Comparison of ENCODE assay signal across 9 cellular contexts in the genomic region with DNA sequence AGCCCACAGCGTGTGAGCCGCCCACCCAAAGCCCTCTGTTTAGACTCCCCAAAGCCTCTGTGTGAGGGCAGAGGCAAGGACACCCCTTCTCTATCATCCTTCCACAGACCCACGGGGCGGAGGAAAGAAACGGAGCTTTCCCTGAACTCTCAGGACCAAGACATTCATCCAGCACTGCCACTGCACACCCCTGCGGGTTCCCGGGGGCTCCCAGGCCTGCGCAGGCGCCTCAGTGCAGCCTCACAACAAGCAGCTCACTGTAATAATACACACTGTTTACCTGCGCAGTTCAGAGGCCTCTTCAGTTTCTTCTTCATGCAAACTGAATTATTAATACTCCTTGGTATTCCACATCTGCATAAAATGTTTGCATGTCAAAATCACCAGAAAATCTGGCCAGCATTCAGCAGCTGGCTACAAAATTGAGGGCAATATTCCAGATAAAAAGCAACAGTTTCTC. TPM values are rescaled to one million over a fixed set of nuclear protein-coding genes. Genes with fewer than 3 reads are reported as not detected.
DNase-seq lines count a peak whose midpoint lies in the region; ATAC-seq and TF ChIP-seq lines count a peak whose summit lies in the region.
"Had no signal": no experiment of that assay in that cellular context is flagged by ENCODE, and none has a peak within 500 bp of the region (broad histone marks: within the 10 kb centered on the region; RNA-seq: fewer than 3 reads in every experiment).

No MANE protein-coding gene starts in this region.

- H3F3A ChIP-seq in SK-N-SH (replicated peaks; ENCODE audit: insufficient read depth): peaks cover 11% of the 10 kb centered on the region

- no peak overlapping the region for H3K4me2 ChIP-seq in SK-N-SH

- peaks cover 12 to 27% of the 10 kb centered on the region in 2 donors for H3K4me1 ChIP-seq in duodenal mucosa (ENCODE audit: control insufficient read depth in 1 of 2, insufficient read depth in 2 of 2, low read length in 2 of 2)
- peaks cover 31% of the 10 kb centered on the region for H3K4me1 ChIP-seq in lower lobe of right lung
- peaks cover 0 to 31% (median 7%) of the 10 kb centered on the region in 4 donors for H3K4me1 ChIP-seq in tibial nerve
- peaks cover 24% of the 10 kb centered on the region in 2 experiments for H3K4me1 ChIP-seq in SK-N-SH (ENCODE audit: control insufficient read depth in 1 of 2, insufficient read depth in 2 of 2, low read depth in 1 of 2, low read length in 1 of 2)

- peak; percentile 26 to 59 for ATAC-seq in lower lobe of right lung
- no peak for ATAC-seq in HG03342 (IDR thresholded peaks at IDR 0.05; ENCODE audit: unreplicated experiment)
- no peak for ATAC-seq in GM21786 (IDR thresholded peaks at IDR 0.05; ENCODE audit: unreplicated experiment)

- no peak for TF ChIP-seq POLR2A in tibial nerve (IDR thresholded peaks at IDR 0.05)

- H3K4me3 Mint-ChIP-seq in HFFc6: peak overlapping the region; percentile 79
- H3K4me3 Mint-ChIP-seq: activated naive CD4-positive, alpha-beta T cell treated with anti-CD3 and anti-CD28 coated beads, Interleukin-2, amount 50 U/mL, for 24 hours had no signal

- DNase-seq in HFFc6 (no peak), lower lobe of right lung (no peak), tibial nerve (ENCODE audit: low spot score in 2 of 2) (no peak), NCI-H82 (lab: John Stamatoyannopoulos, UW) (no peak), SK-N-SH (no peak)

- H3K4me3 ChIP-seq in duodenal mucosa (ENCODE audit: low read depth in 1 of 2, low read length in 2 of 2) (peak overlapping the region; percentile 61 to 64), lower lobe of right lung (peak overlapping the region; percentile 39), tibial nerve (peak overlapping the region; percentile 18 to 45 (median 28)), SK-N-SH (ENCODE audit: low read depth in 2 of 2, low read length in 1 of 2) (no peak overlapping the region)

- H3K79me2 ChIP-seq in SK-N-SH (ENCODE audit: insufficient read depth): peaks cover 13% of the 10 kb centered on the region; the same call in 1 of the 2 replicates

- CTCF ChIA-PET in SK-N-SH (lab: Yijun Ruan, JAX): interaction anchor here (0.7 to 1.6 kb wide), 4 partner anchors 9 to 79 kb away, joined by 4 to 7 read pairs (median 4); no protein-coding TSS in a partner anchor

- H3K27me3 ChIP-seq in duodenal mucosa (ENCODE audit: control insufficient read depth in 1 of 2, insufficient read depth in 2 of 2, low read length in 2 of 2) (no peaks in the 10 kb centered on the region), lower lobe of right lung (ENCODE audit: low read depth) (no peaks in the 10 kb centered on the region), tibial nerve (no peaks in the 10 kb centered on the region), SK-N-SH (ENCODE audit: insufficient read depth) (no peaks in the 10 kb centered on the region)

- no peak for TF ChIP-seq RAD21 in SK-N-SH (IDR thresholded peaks at IDR 0.05; ENCODE audit: low read length)

- peak overlapping the region; percentile 73 for H3K27ac Mint-ChIP-seq in HFFc6
- H3K27ac Mint-ChIP-seq: activated naive CD4-positive, alpha-beta T cell treated with anti-CD3 and anti-CD28 coated beads, Interleukin-2, amount 50 U/mL, for 24 hours had no signal

- H3K27ac ChIP-seq in duodenal mucosa (ENCODE audit: low read depth, low read length): no peak overlapping the region
- peak overlapping the region; percentile 39 for H3K27ac ChIP-seq in lower lobe of right lung
- peak overlapping the region in 1 of 4 donors; percentile 31 for H3K27ac ChIP-seq in tibial nerve
- no peak overlapping the region; a peak in 1 of 4 replicates for H3K27ac ChIP-seq in SK-N-SH (ENCODE audit: low read depth in 2 of 2, low read length in 1 of 2)

- H3K9me3 ChIP-seq in duodenal mucosa (ENCODE audit: control insufficient read depth in 1 of 2, low read length in 2 of 2): no peaks in the 10 kb centered on the region
- no peaks in the 10 kb centered on the region for H3K9me3 ChIP-seq in lower lobe of right lung
- no peaks in the 10 kb centered on the region for H3K9me3 ChIP-seq in tibial nerve
- no peaks in the 10 kb centered on the region for H3K9me3 ChIP-seq in SK-N-SH

- H3K36me3 Mint-ChIP-seq in HFFc6 (ENCODE audit: low read depth): no peaks in the 10 kb centered on the region
- H3K36me3 Mint-ChIP-seq: activated naive CD4-positive, alpha-beta T cell treated with anti-CD3 and anti-CD28 coated beads, Interleukin-2, amount 50 U/mL, for 24 hours had no signal

- POLR2A ChIA-PET in SK-N-SH (lab: Yijun Ruan, JAX): interaction anchor here (0.6 kb wide), 1 partner anchor 12 kb away, joined by 3 read pairs; no protein-coding TSS in a partner anchor

- H3K9ac ChIP-seq in duodenal mucosa (ENCODE audit: low read depth in 1 of 2, low read length in 2 of 2) (peak overlapping the region in 1 of 2 donors; percentile 19), SK-N-SH (no peak overlapping the region)

- WGBS in tibial nerve, 2 donors: 28 to 36% methylated on average over 10 of the region's 10 CpGs
- 92% methylated on average over 8 of the region's 10 CpGs for WGBS in SK-N-SH (ENCODE audit: low lambda C conversion rate)

- no peaks in the 10 kb centered on the region for H3K9me2 ChIP-seq in SK-N-SH

- no peak for TF ChIP-seq EP300 in tibial nerve (IDR thresholded peaks at IDR 0.05)
- TF ChIP-seq EP300 in SK-N-SH (IDR thresholded peaks at IDR 0.05; ENCODE audit: borderline replicate concordance in 1 of 2, low read depth in 1 of 2, low read length in 1 of 2): no peak

- H3K36me3 ChIP-seq in duodenal mucosa (ENCODE audit: control insufficient read depth in 1 of 2, insufficient read depth in 2 of 2, low read length in 2 of 2): no peaks in the 10 kb centered on the region
- no peaks in the 10 kb centered on the region for H3K36me3 ChIP-seq in lower lobe of right lung
- H3K36me3 ChIP-seq in tibial nerve: no peaks in the 10 kb centered on the region
- no peaks in the 10 kb centered on the region for H3K36me3 ChIP-seq in SK-N-SH (replicated peaks in 1 of 2; ENCODE audit: control insufficient read depth in 1 of 2, insufficient read depth in 2 of 2, low read length in 1 of 2)

- peaks cover 7% of the 10 kb centered on the region for H4K20me1 ChIP-seq in SK-N-SH (ENCODE audit: insufficient read depth)

- TF ChIP-seq CTCF in HFFc6 (IDR thresholded peaks at IDR 0.05): no peak
- TF ChIP-seq CTCF in lower lobe of right lung (IDR thresholded peaks at IDR 0.05): no peak
- no peak for TF ChIP-seq CTCF in tibial nerve (IDR thresholded peaks at IDR 0.05)
- no peak for TF ChIP-seq CTCF in SK-N-SH (IDR thresholded peaks at IDR 0.05)

- intact Hi-C loops in lower lobe of right lung (cut with DNase I): no loop called here

- peaks cover 44% of the 10 kb centered on the region for H3K4me1 Mint-ChIP-seq in HFFc6 (ENCODE audit: low read depth)
- H3K4me1 Mint-ChIP-seq: activated naive CD4-positive, alpha-beta T cell treated with anti-CD3 and anti-CD28 coated beads, Interleukin-2, amount 50 U/mL, for 24 hours had no signal

- no peaks in the 10 kb centered on the region for H3K9me3 Mint-ChIP-seq in HFFc6
- H3K9me3 Mint-ChIP-seq: activated naive CD4-positive, alpha-beta T cell treated with anti-CD3 and anti-CD28 coated beads, Interleukin-2, amount 50 U/mL, for 24 hours had no signal

- H2AFZ ChIP-seq in SK-N-SH (ENCODE audit: low read depth): no peak overlapping the region

- H3K27me3 Mint-ChIP-seq in HFFc6 (ENCODE audit: insufficient read depth): no peaks in the 10 kb centered on the region
- H3K27me3 Mint-ChIP-seq: activated naive CD4-positive, alpha-beta T cell treated with anti-CD3 and anti-CD28 coated beads, Interleukin-2, amount 50 U/mL, for 24 hours had no signal

TF ChIP-seq in SK-N-SH, 30 proteins besides CTCF, POLR2A, EP300 and RAD21:
- TF ChIP-seq MXI1 (IDR thresholded peaks at IDR 0.05; ENCODE audit: low read depth, low read length) (no peak), YY1 (IDR thresholded peaks at IDR 0.05; ENCODE audit: low read depth) (no peak), ELF1 (IDR thresholded peaks at IDR 0.05) (no peak), RFX5 (IDR thresholded peaks at IDR 0.05; ENCODE audit: low read length) (no peak), TAF1 (IDR thresholded peaks at IDR 0.05; ENCODE audit: borderline replicate concordance, low read depth, low read length) (no peak), NFIC (IDR thresholded peaks at IDR 0.05; ENCODE audit: borderline replicate concordance) (no peak)
- TF ChIP-seq, protein P1, sequence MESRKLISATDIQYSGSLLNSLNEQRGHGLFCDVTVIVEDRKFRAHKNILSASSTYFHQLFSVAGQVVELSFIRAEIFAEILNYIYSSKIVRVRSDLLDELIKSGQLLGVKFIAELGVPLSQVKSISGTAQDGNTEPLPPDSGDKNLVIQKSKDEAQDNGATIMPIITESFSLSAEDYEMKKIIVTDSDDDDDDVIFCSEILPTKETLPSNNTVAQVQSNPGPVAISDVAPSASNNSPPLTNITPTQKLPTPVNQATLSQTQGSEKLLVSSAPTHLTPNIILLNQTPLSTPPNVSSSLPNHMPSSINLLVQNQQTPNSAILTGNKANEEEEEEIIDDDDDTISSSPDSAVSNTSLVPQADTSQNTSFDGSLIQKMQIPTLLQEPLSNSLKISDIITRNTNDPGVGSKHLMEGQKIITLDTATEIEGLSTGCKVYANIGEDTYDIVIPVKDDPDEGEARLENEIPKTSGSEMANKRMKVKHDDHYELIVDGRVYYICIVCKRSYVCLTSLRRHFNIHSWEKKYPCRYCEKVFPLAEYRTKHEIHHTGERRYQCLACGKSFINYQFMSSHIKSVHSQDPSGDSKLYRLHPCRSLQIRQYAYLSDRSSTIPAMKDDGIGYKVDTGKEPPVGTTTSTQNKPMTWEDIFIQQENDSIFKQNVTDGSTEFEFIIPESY (IDR thresholded peaks at IDR 0.05; ENCODE audit: borderline replicate concordance, low read depth): no peak
- TF ChIP-seq, protein P2, sequence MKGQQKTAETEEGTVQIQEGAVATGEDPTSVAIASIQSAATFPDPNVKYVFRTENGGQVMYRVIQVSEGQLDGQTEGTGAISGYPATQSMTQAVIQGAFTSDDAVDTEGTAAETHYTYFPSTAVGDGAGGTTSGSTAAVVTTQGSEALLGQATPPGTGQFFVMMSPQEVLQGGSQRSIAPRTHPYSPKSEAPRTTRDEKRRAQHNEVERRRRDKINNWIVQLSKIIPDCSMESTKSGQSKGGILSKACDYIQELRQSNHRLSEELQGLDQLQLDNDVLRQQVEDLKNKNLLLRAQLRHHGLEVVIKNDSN (IDR thresholded peaks at IDR 0.05; ENCODE audit: borderline replicate concordance, low read depth): no peak
TF ChIP-seq in SK-N-SH: peak in this region for 0.

RNA-seq across cellular contexts. Expression of a gene that starts 45.6 kb away (rescaled TPM):
- total RNA-seq in HFFc6 (2021; fragmentation: NEBNext Ultra II Directional; extraction: Animal tissue kit (Norgen Biotek cat#: 25700)): 1 to 10 TPM; 1.9 to 2.8 (median 2.2) TPM
- total RNA-seq in lower lobe of right lung: 10.7 TPM
- total RNA-seq in tibial nerve: 10 to 100 TPM in 2 of 4 donors, 1 to 10 TPM in 2; 8.0 to 14.1 (median 10.5) TPM
- polyA plus RNA-seq in SK-N-SH (2012; rRNA removed): 22.5 and 23.9 TPM in 2 replicates
- 13.1 and 17.3 TPM in 2 replicates for polyA plus RNA-seq in SK-N-SH (2012; cell fraction: cytosol; rRNA removed)
- 92.5 and 116 TPM in 2 replicates for polyA plus RNA-seq in SK-N-SH (2012; cell fraction: nucleus; rRNA removed)

Comparison
In these comparisons a context has a peak if more than half of its experiments do, and no peak if none do; other contexts are left out.
1. H3K4me3 ChIP-seq: peak in duodenal mucosa (2 of 2), lower lobe of right lung (single experiment) and tibial nerve (4 of 4); none in SK-N-SH (0 of 2).
2. ATAC-seq: peak in lower lobe of right lung (2 of 2); none in HG03342 (single experiment) and GM21786 (single experiment).